8 cellular contexts compared by ENCODE assay signal in the genomic region with DNA sequence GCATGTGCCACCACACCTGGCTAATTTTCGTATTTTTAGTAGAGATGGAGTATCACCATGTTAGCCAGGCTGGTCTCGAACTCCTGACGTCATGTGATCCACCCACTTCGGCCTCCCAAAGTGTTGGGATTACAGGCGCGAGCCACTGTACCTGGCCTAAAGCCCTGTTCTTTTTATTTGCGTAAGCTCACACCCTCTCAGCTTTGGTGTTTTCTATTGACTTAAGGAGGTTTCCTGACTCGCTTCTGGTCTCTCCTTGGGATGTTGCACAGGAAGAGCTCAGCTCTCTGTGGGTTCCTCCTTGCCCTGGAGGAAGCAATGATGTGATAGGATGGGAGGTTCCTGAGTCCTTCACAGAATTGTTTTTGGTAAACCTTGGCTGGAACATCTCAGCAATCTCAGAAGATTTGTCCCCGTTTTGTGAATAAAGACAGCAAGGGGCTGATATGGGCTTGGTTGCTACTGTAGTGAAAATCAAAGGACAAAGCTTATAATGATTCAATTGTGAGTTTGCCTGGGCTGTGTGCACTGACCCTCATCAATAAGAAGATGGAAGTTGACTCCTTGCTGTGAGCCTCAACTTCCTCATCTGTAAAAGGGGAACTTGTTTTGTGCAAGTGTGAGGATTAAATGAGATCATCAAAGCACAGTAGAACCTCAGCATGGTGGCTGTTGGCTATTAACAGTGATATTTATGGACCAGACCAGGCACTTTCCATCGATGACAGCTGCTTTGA. TPM values are rescaled to one million over a fixed set of nuclear protein-coding genes. Genes with fewer than 3 reads are reported as not detected.
DNase-seq lines count a peak whose midpoint lies in the region; ATAC-seq lines count a peak whose summit lies in the region.

No MANE protein-coding gene starts in this region.

- H3K27ac ChIP-seq in temporal lobe (ENCODE audit: low read depth, low read length): peak overlapping the region; percentile 33

- DNase-seq in activated naive CD4-positive, alpha-beta T cell treated with anti-CD3 and anti-CD28 coated beads, Interleukin-2, amount 50 U/mL, for 72 hours (ENCODE audit: low spot score in 2 of 2): no peak
- DNase-seq in activated naive CD4-positive, alpha-beta T cell treated with anti-CD3 and anti-CD28 coated beads, Interleukin-2, amount 50 U/mL, for 16 hours: no peak
- DNase-seq in OCI-M1 (lab: John Stamatoyannopoulos, UW) (peak; percentile 48), dedifferentiated amniotic fluid mesenchymal stem cell (ENCODE audit: extremely low spot score) (no peak)
- DNase-seq in activated CD4-positive, CD25-positive, alpha-beta regulatory T cell (lab: John Stamatoyannopoulos, UW): no peak

- H3K36me3 Mint-ChIP-seq in activated naive CD4-positive, alpha-beta T cell treated with anti-CD3 and anti-CD28 coated beads, Interleukin-2, amount 50 U/mL, for 72 hours: no peaks in the 10 kb centered on the region

- H3K27ac Mint-ChIP-seq in activated naive CD4-positive, alpha-beta T cell treated with anti-CD3 and anti-CD28 coated beads, Interleukin-2, amount 50 U/mL, for 72 hours: peak overlapping the region; percentile 69 to 89

- ATAC-seq in activated naive CD4-positive, alpha-beta T cell treated with anti-CD3 and anti-CD28 coated beads, Interleukin-2, amount 50 U/mL, for 72 hours: peak in 1 of 2 donors; percentile 13
- ATAC-seq in esophagus mucosa: peak; percentile 71
- no peak for ATAC-seq in HG03097 (IDR thresholded peaks at IDR 0.05; ENCODE audit: low FRiP score, unreplicated experiment)

- no peaks in the 10 kb centered on the region for H3K9me3 Mint-ChIP-seq in activated naive CD4-positive, alpha-beta T cell treated with anti-CD3 and anti-CD28 coated beads, Interleukin-2, amount 50 U/mL, for 72 hours

RNA-seq across cellular contexts. Expression of a gene that starts 27.0 kb away (rescaled TPM):
- 1 to 10 TPM; 1.5 to 3.6 TPM for total RNA-seq in activated naive CD4-positive, alpha-beta T cell treated with anti-CD3 and anti-CD28 coated beads, Interleukin-2, amount 50 U/mL, for 72 hours
- total RNA-seq in esophagus mucosa: 1.2 TPM
- total RNA-seq in temporal lobe: 0.74 TPM
